1 cellular context compared by ENCODE assay signal in genomic region chr7:29479606-29480200, GRCh38.
TF ChIP-seq lines count a peak whose summit lies in the region.

No MANE protein-coding gene starts in this region.

TF ChIP-seq in GM23338, 12 proteins besides CTCF, POLR2A, EP300 and RAD21 (continued from another document):
- no peak for TF ChIP-seq ZNF462 (CRISPR knock-in tag; IDR thresholded peaks at IDR 0.05)
- TF ChIP-seq JUNB (IDR thresholded peaks at IDR 0.05; ENCODE audit: unreplicated experiment) = no peak
- no peak for TF ChIP-seq EZH2phosphoT487 (IDR thresholded peaks at IDR 0.05; ENCODE audit: unreplicated experiment)
- no peak for TF ChIP-seq ETS1 (IDR thresholded peaks at IDR 0.05)
- TF ChIP-seq POLR2AphosphoS5 (IDR thresholded peaks at IDR 0.05; ENCODE audit: low read depth) = no peak
- TF ChIP-seq ZNF114 (CRISPR knock-in tag; IDR thresholded peaks at IDR 0.05) = no peak
- no peak for TF ChIP-seq EZH2 (IDR thresholded peaks at IDR 0.05; ENCODE audit: low read depth, unreplicated experiment)
- no peak for TF ChIP-seq NANOG (IDR thresholded peaks at IDR 0.05; ENCODE audit: borderline replicate concordance)
- TF ChIP-seq STAT1 (IDR thresholded peaks at IDR 0.05; ENCODE audit: unreplicated experiment) = no peak
- TF ChIP-seq REST (IDR thresholded peaks at IDR 0.05; ENCODE audit: unreplicated experiment) = no peak
- no peak for TF ChIP-seq CREB1 (CRISPR knock-in tag; IDR thresholded peaks at IDR 0.05; ENCODE audit: low read depth)
TF ChIP-seq in GM23338: peak in this region for 0.
